1 cellular context compared by ENCODE assay signal in the genomic region with DNA sequence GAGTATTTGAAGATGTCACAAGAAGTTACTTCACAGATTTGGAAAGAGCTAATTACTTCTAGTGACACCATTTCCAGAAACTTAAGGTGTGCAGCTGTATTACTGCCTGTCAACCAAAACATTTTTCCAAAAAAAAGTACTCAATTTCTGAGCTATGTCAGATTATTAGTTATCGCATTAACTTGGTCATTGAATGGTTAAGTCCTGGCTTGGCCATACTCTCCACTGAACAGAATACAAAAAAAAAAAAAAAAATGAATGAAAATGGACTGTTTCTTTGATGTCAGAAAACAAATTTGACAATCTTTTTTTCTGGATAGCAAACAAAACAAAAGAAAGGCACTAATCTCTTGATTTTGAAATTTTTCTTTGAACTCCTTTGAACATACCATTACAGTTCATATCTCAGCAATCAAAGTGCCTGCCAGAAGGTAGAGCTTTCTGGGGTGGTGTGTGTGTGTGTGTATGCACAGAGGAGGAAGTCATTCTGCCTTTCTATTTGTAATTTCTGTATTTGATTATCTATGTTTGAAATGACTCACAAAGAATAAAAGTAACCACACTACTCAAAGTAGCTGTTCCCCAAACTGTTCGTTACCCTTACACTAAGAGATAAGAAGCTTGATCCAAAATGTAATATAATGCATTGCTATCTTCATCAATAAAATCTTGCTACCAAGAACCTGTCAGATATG.
TF ChIP-seq lines count a peak whose summit lies in the region.

No MANE protein-coding gene starts in this region.

TF ChIP-seq in HepG2, 621 proteins besides CTCF, POLR2A, EP300 and RAD21 (continued from another document and continues in another):
- TF ChIP-seq ZNF484 (CRISPR knock-in tag; IDR thresholded peaks at IDR 0.05; ENCODE audit: borderline replicate concordance, low read depth) (no peak), DPF2 (CRISPR knock-in tag; IDR thresholded peaks at IDR 0.05; ENCODE audit: borderline replicate concordance, low read depth) (peak; percentile 55; the same call in 1 of the 2 replicates), ZNF737 (CRISPR knock-in tag; IDR thresholded peaks at IDR 0.05; ENCODE audit: borderline replicate concordance) (no peak), ZFP36L2 (CRISPR knock-in tag; IDR thresholded peaks at IDR 0.05) (no peak), ZNF292 (CRISPR knock-in tag; IDR thresholded peaks at IDR 0.05; ENCODE audit: borderline replicate concordance, low read depth) (0 out of 2 replicates have a peak, but pooled peaks have one; percentile 43), ZBTB20 (CRISPR knock-in tag; IDR thresholded peaks at IDR 0.05; ENCODE audit: borderline replicate concordance, low read depth) (peak; percentile 39; the same call in 1 of the 2 replicates), MED1 (CRISPR knock-in tag; IDR thresholded peaks at IDR 0.05) (peak; percentile 82), ZMYM3 (CRISPR knock-in tag; IDR thresholded peaks at IDR 0.05) (no peak), XBP1 (CRISPR knock-in tag; IDR thresholded peaks at IDR 0.05) (no peak), NR2F6 (IDR thresholded peaks at IDR 0.05) (peak; percentile 77), NR2F6 (CRISPR knock-in tag; IDR thresholded peaks at IDR 0.05) (peak; percentile 68), NFE2L2 (IDR thresholded peaks at IDR 0.05; ENCODE audit: low read length) (no peak), ZNF567 (CRISPR knock-in tag; IDR thresholded peaks at IDR 0.05; ENCODE audit: borderline replicate concordance) (no peak), CEBPG (CRISPR knock-in tag; IDR thresholded peaks at IDR 0.05) (peak; percentile 45; the same call in 1 of the 2 replicates), MIXL1 (CRISPR knock-in tag; IDR thresholded peaks at IDR 0.05) (peak; percentile 72), TEAD3 (CRISPR knock-in tag; optimal IDR thresholded peaks at IDR 0.05; ENCODE audit: borderline replicate concordance) (peak; percentile 70), NR0B2 (CRISPR knock-in tag; IDR thresholded peaks at IDR 0.05) (no peak), ZNF878 (CRISPR knock-in tag; IDR thresholded peaks at IDR 0.05) (no peak), CHCHD3 (CRISPR knock-in tag; IDR thresholded peaks at IDR 0.05) (no peak), NONO (IDR thresholded peaks at IDR 0.05) (no peak), NONO (CRISPR knock-in tag; conservative IDR thresholded peaks at IDR 0.05) (peak; percentile 27; the same call in 1 of the 2 replicates), MIER3 (CRISPR knock-in tag; IDR thresholded peaks at IDR 0.05; ENCODE audit: borderline replicate concordance) (peak; percentile 12; the same call in 1 of the 2 replicates), DMAP1 (CRISPR knock-in tag; IDR thresholded peaks at IDR 0.05) (no peak; the same call in 1 of the 2 replicates), JUNB (CRISPR knock-in tag; IDR thresholded peaks at IDR 0.05; ENCODE audit: borderline replicate concordance) (peak; percentile 88), RXRA (CRISPR knock-in tag; IDR thresholded peaks at IDR 0.05) (no peak; the same call in 1 of the 2 replicates), ATF6 (CRISPR knock-in tag; conservative IDR thresholded peaks at IDR 0.05) (no peak), HOXD1 (CRISPR knock-in tag; IDR thresholded peaks at IDR 0.05) (no peak), SIX4 (CRISPR knock-in tag; IDR thresholded peaks at IDR 0.05) (peak; percentile 51; the same call in 1 of the 2 replicates), SOX13 (IDR thresholded peaks at IDR 0.05) (peak; percentile 79; the same call in 1 of the 2 replicates), SOX13 (CRISPR knock-in tag; conservative IDR thresholded peaks at IDR 0.05 in 1 of 2, IDR thresholded peaks at IDR 0.05 in 1 of 2) (peak in 1 of 2 experiments; percentile 93; a peak in 2 of 4 replicates), HNF4A (CRISPR knock-in tag; IDR thresholded peaks at IDR 0.05) (peak; percentile 59), SSRP1 (CRISPR knock-in tag; IDR thresholded peaks at IDR 0.05) (no peak), ZNF672 (CRISPR knock-in tag; IDR thresholded peaks at IDR 0.05) (no peak), POGZ (CRISPR knock-in tag; IDR thresholded peaks at IDR 0.05) (peak; percentile 60; the same call in 1 of the 2 replicates), ZNF503 (CRISPR knock-in tag; IDR thresholded peaks at IDR 0.05) (peak; percentile 93), MEIS2 (CRISPR knock-in tag; IDR thresholded peaks at IDR 0.05) (no peak), NFKB2 (CRISPR knock-in tag; IDR thresholded peaks at IDR 0.05; ENCODE audit: borderline replicate concordance) (no peak), ZNF772 (CRISPR knock-in tag; IDR thresholded peaks at IDR 0.05) (no peak), PITX1 (CRISPR knock-in tag; IDR thresholded peaks at IDR 0.05) (peak; percentile 98), ZMYM2 (CRISPR knock-in tag; IDR thresholded peaks at IDR 0.05) (no peak), HNF4G (IDR thresholded peaks at IDR 0.05; ENCODE audit: borderline replicate concordance, low read depth, low read length) (peak; percentile 58; the same call in 1 of the 2 replicates), HNF4G (CRISPR knock-in tag; IDR thresholded peaks at IDR 0.05; ENCODE audit: borderline replicate concordance, low read depth) (no peak), ZNF761 (CRISPR knock-in tag; conservative IDR thresholded peaks at IDR 0.05) (no peak), TOE1 (CRISPR knock-in tag; IDR thresholded peaks at IDR 0.05) (peak; percentile 44; the same call in 1 of the 2 replicates), CREM (IDR thresholded peaks at IDR 0.05) (peak; percentile 99), CREM (CRISPR knock-in tag; IDR thresholded peaks at IDR 0.05) (no peak)
- TF ChIP-seq, protein P1, sequence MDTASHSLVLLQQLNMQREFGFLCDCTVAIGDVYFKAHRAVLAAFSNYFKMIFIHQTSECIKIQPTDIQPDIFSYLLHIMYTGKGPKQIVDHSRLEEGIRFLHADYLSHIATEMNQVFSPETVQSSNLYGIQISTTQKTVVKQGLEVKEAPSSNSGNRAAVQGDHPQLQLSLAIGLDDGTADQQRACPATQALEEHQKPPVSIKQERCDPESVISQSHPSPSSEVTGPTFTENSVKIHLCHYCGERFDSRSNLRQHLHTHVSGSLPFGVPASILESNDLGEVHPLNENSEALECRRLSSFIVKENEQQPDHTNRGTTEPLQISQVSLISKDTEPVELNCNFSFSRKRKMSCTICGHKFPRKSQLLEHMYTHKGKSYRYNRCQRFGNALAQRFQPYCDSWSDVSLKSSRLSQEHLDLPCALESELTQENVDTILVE (CRISPR knock-in tag; IDR thresholded peaks at IDR 0.05), result peak; percentile 10; the same call in 1 of the 2 replicates
- TF ChIP-seq, protein P2, sequence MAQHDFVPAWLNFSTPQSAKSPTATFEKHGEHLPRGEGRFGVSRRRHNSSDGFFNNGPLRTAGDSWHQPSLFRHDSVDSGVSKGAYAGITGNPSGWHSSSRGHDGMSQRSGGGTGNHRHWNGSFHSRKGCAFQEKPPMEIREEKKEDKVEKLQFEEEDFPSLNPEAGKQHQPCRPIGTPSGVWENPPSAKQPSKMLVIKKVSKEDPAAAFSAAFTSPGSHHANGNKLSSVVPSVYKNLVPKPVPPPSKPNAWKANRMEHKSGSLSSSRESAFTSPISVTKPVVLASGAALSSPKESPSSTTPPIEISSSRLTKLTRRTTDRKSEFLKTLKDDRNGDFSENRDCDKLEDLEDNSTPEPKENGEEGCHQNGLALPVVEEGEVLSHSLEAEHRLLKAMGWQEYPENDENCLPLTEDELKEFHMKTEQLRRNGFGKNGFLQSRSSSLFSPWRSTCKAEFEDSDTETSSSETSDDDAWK (CRISPR knock-in tag; IDR thresholded peaks at IDR 0.05), result no peak
- TF ChIP-seq, protein P3, sequence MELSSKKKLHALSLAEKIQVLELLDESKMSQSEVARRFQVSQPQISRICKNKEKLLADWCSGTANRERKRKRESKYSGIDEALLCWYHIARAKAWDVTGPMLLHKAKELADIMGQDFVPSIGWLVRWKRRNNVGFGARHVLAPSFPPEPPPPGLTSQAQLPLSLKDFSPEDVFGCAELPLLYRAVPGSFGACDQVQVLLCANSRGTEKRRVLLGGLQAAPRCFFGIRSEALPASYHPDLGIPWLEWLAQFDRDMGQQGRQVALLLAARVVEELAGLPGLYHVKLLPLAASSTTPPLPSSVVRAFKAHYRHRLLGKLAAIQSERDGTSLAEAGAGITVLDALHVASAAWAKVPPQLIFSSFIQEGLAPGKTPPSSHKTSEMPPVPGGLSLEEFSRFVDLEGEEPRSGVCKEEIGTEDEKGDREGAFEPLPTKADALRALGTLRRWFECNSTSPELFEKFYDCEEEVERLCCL (CRISPR knock-in tag; IDR thresholded peaks at IDR 0.05; ENCODE audit: borderline replicate concordance), result no peak
- TF ChIP-seq, protein P4, sequence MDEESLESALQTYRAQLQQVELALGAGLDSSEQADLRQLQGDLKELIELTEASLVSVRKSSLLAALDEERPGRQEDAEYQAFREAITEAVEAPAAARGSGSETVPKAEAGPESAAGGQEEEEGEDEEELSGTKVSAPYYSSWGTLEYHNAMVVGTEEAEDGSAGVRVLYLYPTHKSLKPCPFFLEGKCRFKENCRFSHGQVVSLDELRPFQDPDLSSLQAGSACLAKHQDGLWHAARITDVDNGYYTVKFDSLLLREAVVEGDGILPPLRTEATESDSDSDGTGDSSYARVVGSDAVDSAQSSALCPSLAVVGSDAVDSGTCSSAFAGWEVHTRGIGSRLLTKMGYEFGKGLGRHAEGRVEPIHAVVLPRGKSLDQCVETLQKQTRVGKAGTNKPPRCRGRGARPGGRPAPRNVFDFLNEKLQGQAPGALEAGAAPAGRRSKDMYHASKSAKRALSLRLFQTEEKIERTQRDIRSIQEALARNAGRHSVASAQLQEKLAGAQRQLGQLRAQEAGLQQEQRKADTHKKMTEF (CRISPR knock-in tag; IDR thresholded peaks at IDR 0.05), result peak; percentile 92
- TF ChIP-seq, protein P5, sequence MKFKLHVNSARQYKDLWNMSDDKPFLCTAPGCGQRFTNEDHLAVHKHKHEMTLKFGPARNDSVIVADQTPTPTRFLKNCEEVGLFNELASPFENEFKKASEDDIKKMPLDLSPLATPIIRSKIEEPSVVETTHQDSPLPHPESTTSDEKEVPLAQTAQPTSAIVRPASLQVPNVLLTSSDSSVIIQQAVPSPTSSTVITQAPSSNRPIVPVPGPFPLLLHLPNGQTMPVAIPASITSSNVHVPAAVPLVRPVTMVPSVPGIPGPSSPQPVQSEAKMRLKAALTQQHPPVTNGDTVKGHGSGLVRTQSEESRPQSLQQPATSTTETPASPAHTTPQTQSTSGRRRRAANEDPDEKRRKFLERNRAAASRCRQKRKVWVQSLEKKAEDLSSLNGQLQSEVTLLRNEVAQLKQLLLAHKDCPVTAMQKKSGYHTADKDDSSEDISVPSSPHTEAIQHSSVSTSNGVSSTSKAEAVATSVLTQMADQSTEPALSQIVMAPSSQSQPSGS (CRISPR knock-in tag; IDR thresholded peaks at IDR 0.05), result peak; percentile 43; the same call in 1 of the 2 replicates
- TF ChIP-seq, protein P6, sequence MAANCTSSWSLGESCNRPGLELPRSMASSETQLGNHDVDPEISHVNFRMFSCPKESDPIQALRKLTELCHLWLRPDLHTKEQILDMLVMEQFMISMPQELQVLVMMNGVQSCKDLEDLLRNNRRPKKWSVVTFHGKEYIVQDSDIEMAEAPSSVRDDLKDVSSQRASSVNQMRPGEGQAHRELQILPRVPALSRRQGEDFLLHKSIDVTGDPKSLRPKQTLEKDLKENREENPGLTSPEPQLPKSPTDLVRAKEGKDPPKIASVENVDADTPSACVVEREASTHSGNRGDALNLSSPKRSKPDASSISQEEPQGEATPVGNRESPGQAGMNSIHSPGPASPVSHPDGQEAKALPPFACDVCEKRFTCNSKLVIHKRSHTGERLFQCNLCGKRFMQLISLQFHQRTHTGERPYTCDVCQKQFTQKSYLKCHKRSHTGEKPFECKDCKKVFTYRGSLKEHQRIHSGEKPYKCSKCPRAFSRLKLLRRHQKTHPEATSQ (CRISPR knock-in tag; IDR thresholded peaks at IDR 0.05; ENCODE audit: borderline replicate concordance), result no peak
- TF ChIP-seq, protein P7, sequence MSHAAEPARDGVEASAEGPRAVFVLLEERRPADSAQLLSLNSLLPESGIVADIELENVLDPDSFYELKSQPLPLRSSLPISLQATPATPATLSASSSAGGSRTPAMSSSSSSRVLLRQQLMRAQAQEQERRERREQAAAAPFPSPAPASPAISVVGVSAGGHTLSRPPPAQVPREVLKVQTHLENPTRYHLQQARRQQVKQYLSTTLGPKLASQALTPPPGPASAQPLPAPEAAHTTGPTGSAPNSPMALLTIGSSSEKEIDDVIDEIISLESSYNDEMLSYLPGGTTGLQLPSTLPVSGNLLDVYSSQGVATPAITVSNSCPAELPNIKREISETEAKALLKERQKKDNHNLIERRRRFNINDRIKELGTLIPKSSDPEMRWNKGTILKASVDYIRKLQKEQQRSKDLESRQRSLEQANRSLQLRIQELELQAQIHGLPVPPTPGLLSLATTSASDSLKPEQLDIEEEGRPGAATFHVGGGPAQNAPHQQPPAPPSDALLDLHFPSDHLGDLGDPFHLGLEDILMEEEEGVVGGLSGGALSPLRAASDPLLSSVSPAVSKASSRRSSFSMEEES (CRISPR knock-in tag; IDR thresholded peaks at IDR 0.05), result 0 out of 2 replicates have a peak, but pooled peaks have one; percentile 39
